8 cellular contexts compared by ENCODE assay signal in the genomic region with DNA sequence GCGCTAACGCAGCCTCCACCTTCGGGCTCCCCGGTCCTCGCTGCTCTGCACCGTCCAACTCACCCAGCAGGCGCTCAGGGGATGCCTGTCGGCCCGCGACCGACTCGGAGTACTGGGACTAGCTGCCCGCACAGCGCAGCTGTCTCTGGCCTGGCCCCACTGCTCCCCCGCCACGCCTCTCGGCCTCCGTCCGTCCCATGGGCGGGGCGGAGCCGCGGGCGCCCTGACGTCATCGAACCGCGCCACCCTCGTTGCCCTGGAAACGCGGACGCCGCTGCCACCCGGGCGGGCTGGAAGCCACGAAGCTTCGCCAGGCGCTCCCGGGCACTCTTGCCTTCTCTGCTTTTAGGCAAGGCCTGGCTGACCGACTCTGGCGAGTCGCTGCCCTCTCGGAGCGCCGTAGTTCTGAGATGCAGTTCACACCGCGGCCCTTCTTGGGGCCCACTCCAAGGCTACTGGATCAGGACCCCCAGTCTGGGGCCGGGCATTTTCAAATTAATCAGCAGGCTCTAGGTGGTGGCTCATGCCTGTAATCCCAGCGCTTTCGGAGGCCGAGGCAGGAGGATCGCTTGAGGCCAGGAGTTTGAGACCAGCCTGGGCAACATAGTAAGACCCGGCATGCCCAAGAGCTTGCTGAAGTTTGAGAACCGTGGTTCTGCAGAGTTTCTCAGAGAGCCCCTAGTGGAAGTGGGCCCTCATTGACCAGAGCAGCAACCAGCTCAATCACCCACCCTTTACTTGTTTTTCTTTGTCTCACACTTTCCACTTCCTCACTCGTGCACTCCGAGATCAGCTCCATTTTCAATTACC.
DNase-seq lines count a peak whose midpoint lies in the region; ATAC-seq and TF ChIP-seq lines count a peak whose summit lies in the region.

No MANE protein-coding gene starts in this region.

- 0 out of 2 replicates have a peak overlapping the region, but pooled peaks have one; percentile 17 for H2AFZ ChIP-seq in OCI-LY3 (ENCODE audit: low read depth, low read length)

- H3K79me2 ChIP-seq in OCI-LY3 (ENCODE audit: low read length) = peaks cover 30% of the 10 kb centered on the region

- H4K20me1 ChIP-seq in OCI-LY3 (ENCODE audit: insufficient read depth, low read length) = no peaks in the 10 kb centered on the region

- peak; percentile 96 for ATAC-seq in GM21528 (IDR thresholded peaks at IDR 0.05; ENCODE audit: low FRiP score, unreplicated experiment)

- H3K27ac ChIP-seq in OCI-LY3 (ENCODE audit: low read length) (peak overlapping the region; percentile 74), epithelial cell of prostate (peak overlapping the region; percentile 57), mucosa of rectum (ENCODE audit: low read depth in 2 of 2, low read length in 2 of 2) (peak overlapping the region; percentile 71 to 89)

- peaks cover 5% of the 10 kb centered on the region for H3K36me3 ChIP-seq in OCI-LY3 (replicated peaks; ENCODE audit: low read depth, low read length)
- H3K36me3 ChIP-seq in mucosa of rectum (ENCODE audit: control insufficient read depth in 2 of 2, insufficient read depth in 2 of 2, low read length in 2 of 2) = no peaks in the 10 kb centered on the region

- peak overlapping the region; percentile 96 for H3K4me2 ChIP-seq in OCI-LY3 (ENCODE audit: low read length)

- H3K4me1 ChIP-seq in OCI-LY3 (ENCODE audit: low read length) (peaks cover 8% of the 10 kb centered on the region), mucosa of rectum (ENCODE audit: control insufficient read depth in 2 of 2, insufficient read depth in 2 of 2, low read length in 2 of 2) (peaks cover 9 to 10% of the 10 kb centered on the region in 2 donors)

- H3K4me3 ChIP-seq in OCI-LY3 (ENCODE audit: low read length) = peak overlapping the region; percentile 92
- H3K4me3 ChIP-seq in mucosa of rectum (ENCODE audit: low read length in 2 of 2) = peak overlapping the region; percentile 88 to 93

- peak overlapping the region; percentile 90 for H3K9ac ChIP-seq in OCI-LY3 (ENCODE audit: low read length)
- H3K9ac ChIP-seq in mucosa of rectum (ENCODE audit: low read depth in 1 of 2, low read length in 2 of 2) = peak overlapping the region; percentile 77 to 78

- H3K9me3 ChIP-seq in OCI-LY3 (ENCODE audit: insufficient read depth, low read length) (no peaks in the 10 kb centered on the region), mucosa of rectum (ENCODE audit: control insufficient read depth in 2 of 2, low read length in 2 of 2) (no peaks in the 10 kb centered on the region)

- DNase-seq in DMS53 treated with DMSO at 0.1 percent for 48 hours (lab: John Stamatoyannopoulos, UW; ENCODE audit: unreplicated experiment) = peak; percentile 83
- DNase-seq in HuH-7 (ENCODE audit: low spot score) = peak; percentile 90
- peak; percentile 92 for DNase-seq in activated T-cell treated with anti-CD3 and anti-CD28 coated beads for 4 hours
- DNase-seq in epithelial cell of prostate (ENCODE audit: low read depth, low spot score) = peak; percentile 29
- peak; percentile 98 for DNase-seq in stimulated activated CD8-positive, alpha-beta memory T cell treated with anti-CD3 and anti-CD28 coated beads, Interleukin-4, amount 100 ng/mL, for 48 hours

- peak; percentile 24; the same call in 1 of the 2 replicates for TF ChIP-seq CTCF in OCI-LY3 (IDR thresholded peaks at IDR 0.05; ENCODE audit: low read depth, low read length)

- no peaks in the 10 kb centered on the region for H3K27me3 ChIP-seq in OCI-LY3 (ENCODE audit: low read depth, low read length)
- H3K27me3 ChIP-seq in mucosa of rectum (ENCODE audit: control insufficient read depth in 2 of 2, insufficient read depth in 2 of 2, low read length in 2 of 2) = no peaks in the 10 kb centered on the region

Comparison
In these comparisons a context has a peak if more than half of its experiments do, and no peak if none do; other contexts are left out.
1. Peak in every context shown above with its lines: DNase-seq, ATAC-seq, H3K4me3 ChIP-seq and H3K27ac ChIP-seq.
2. DNase-seq: peak in every context shown above with its lines; median percentile 98 in stimulated activated CD8-positive, alpha-beta memory T cell treated with anti-CD3 and anti-CD28 coated beads, Interleukin-4, amount 100 ng/mL, for 48 hours; 92 in activated T-cell treated with anti-CD3 and anti-CD28 coated beads for 4 hours; 90 in HuH-7; 83 in DMS53 treated with DMSO at 0.1 percent for 48 hours; 29 in epithelial cell of prostate.